In the genomic region with DNA sequence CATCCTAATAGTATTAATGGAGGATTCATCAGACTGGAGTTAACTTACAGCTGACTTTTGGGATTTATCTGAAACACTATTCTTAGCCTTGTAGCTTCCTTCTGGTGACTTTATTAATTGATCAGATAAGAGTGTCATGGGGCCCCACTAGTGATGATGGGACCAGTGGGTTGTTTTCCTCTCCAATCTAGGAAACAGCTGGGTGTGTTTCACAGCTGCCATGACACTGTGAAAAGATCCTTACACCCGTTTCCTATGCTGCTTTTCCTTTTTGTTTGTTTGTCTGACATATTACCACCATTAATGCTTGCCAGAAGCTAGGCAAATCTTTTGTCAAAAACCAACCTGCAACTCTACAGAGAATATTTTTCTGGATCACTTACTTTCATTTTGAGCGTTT, we compare ENCODE assay signal across 20 cellular contexts.
A peak's percentile ranks its signal among the peaks of the same experiment; 100 is the strongest.
DNase-seq lines count a peak whose midpoint lies in the region; ATAC-seq and TF ChIP-seq lines count a peak whose summit lies in the region.
"Had no signal": no experiment of that assay in that cellular context is flagged by ENCODE, and none has a peak within 500 bp of the region (broad histone marks: within the 10 kb centered on the region; RNA-seq: fewer than 3 reads in every experiment).

No MANE protein-coding gene starts in this region.

- H3K27me3 Mint-ChIP-seq in activated naive CD4-positive, alpha-beta T cell treated with anti-CD3 and anti-CD28 coated beads for 36 hours (ENCODE audit: low read depth): peaks cover 3% of the 10 kb centered on the region
- H3K27me3 Mint-ChIP-seq in effector memory CD8-positive, alpha-beta T cell: peaks cover 56 to 62% of the 10 kb centered on the region in 2 donors

- TF ChIP-seq CTCF in WI38 (IDR thresholded peaks at IDR 0.05; ENCODE audit: low read depth, low read length) (no peak), smooth muscle cell (IDR thresholded peaks at IDR 0.05; ENCODE audit: borderline replicate concordance, insufficient read depth, poor library complexity, severe bottlenecking) (no peak), esophagus muscularis mucosa (IDR thresholded peaks at IDR 0.05) (no peak)

- no peak for TF ChIP-seq EP300 in esophagus muscularis mucosa (IDR thresholded peaks at IDR 0.05)

- peak overlapping the region; percentile 54 for H3K4me2 ChIP-seq in smooth muscle cell
- H3K4me2 ChIP-seq: SK-N-SH had no signal

- no peaks in the 10 kb centered on the region for H3K9me3 Mint-ChIP-seq in activated naive CD4-positive, alpha-beta T cell treated with anti-CD3 and anti-CD28 coated beads for 36 hours
- no peaks in the 10 kb centered on the region for H3K9me3 Mint-ChIP-seq in activated naive CD4-positive, alpha-beta T cell treated with anti-CD3 and anti-CD28 coated beads, Interleukin-2, amount 50 U/mL, for 72 hours
- no peaks in the 10 kb centered on the region for H3K9me3 Mint-ChIP-seq in effector memory CD8-positive, alpha-beta T cell

- no peaks in the 10 kb centered on the region for H3K4me1 ChIP-seq in smooth muscle cell (ENCODE audit: low read depth)
- H3K4me1 ChIP-seq in esophagus muscularis mucosa: no peaks in the 10 kb centered on the region
- H3K4me1 ChIP-seq: parathyroid adenoma, stomach had no signal

- no peak overlapping the region for H3K9ac ChIP-seq in smooth muscle cell (ENCODE audit: low read depth)
- H3K9ac ChIP-seq: parathyroid adenoma, SK-N-SH had no signal

- H3F3A ChIP-seq in smooth muscle cell (ENCODE audit: low read depth): no peaks in the 10 kb centered on the region

- H3K36me3 Mint-ChIP-seq in activated naive CD4-positive, alpha-beta T cell treated with anti-CD3 and anti-CD28 coated beads for 36 hours (ENCODE audit: low read depth): no peaks in the 10 kb centered on the region
- no peaks in the 10 kb centered on the region for H3K36me3 Mint-ChIP-seq in activated naive CD4-positive, alpha-beta T cell treated with anti-CD3 and anti-CD28 coated beads, Interleukin-2, amount 50 U/mL, for 72 hours
- peaks cover 3% of the 10 kb centered on the region for H3K36me3 Mint-ChIP-seq in effector memory CD8-positive, alpha-beta T cell (ENCODE audit: insufficient read depth)

- H3K4me3 Mint-ChIP-seq in activated naive CD4-positive, alpha-beta T cell treated with anti-CD3 and anti-CD28 coated beads for 36 hours: peak overlapping the region; percentile 47
- peak overlapping the region; percentile 48 to 61 for H3K4me3 Mint-ChIP-seq in effector memory CD8-positive, alpha-beta T cell

- H3K27ac ChIP-seq in smooth muscle cell (ENCODE audit: low read depth) (no peak overlapping the region), esophagus muscularis mucosa (replicated peaks in 1 of 4) (no peak overlapping the region)
- H3K27ac ChIP-seq: epithelial cell of prostate, parathyroid adenoma, stomach had no signal

- H3K27me3 ChIP-seq in smooth muscle cell (ENCODE audit: low read depth) (no peaks in the 10 kb centered on the region), esophagus muscularis mucosa (no peaks in the 10 kb centered on the region)
- H3K27me3 ChIP-seq: stomach had no signal

- H2AFZ ChIP-seq in smooth muscle cell (ENCODE audit: low read depth): peak overlapping the region; percentile 26
- H2AFZ ChIP-seq: parathyroid adenoma had no signal

- ATAC-seq in activated naive CD4-positive, alpha-beta T cell treated with anti-CD3 and anti-CD28 coated beads, Interleukin-2, amount 50 U/mL, for 72 hours: no peak
- no peak for ATAC-seq in effector memory CD8-positive, alpha-beta T cell (replicated peaks)
- ATAC-seq in GM19463 (IDR thresholded peaks at IDR 0.05; ENCODE audit: unreplicated experiment): no peak
- ATAC-seq: HCT116, mucosa of descending colon had no signal

- H4K20me1 ChIP-seq in smooth muscle cell (ENCODE audit: low read depth): no peaks in the 10 kb centered on the region

- H3K4me1 Mint-ChIP-seq in activated naive CD4-positive, alpha-beta T cell treated with anti-CD3 and anti-CD28 coated beads for 36 hours (ENCODE audit: low read depth): peaks cover 10% of the 10 kb centered on the region
- H3K4me1 Mint-ChIP-seq in effector memory CD8-positive, alpha-beta T cell (ENCODE audit: low read depth in 2 of 2): peaks cover 10% of the 10 kb centered on the region in 2 donors

- no peaks in the 10 kb centered on the region for H3K9me3 ChIP-seq in smooth muscle cell (replicated peaks; ENCODE audit: low read depth)
- H3K9me3 ChIP-seq in esophagus muscularis mucosa: no peaks in the 10 kb centered on the region
- H3K9me3 ChIP-seq: mucosa of descending colon, SK-N-SH, stomach had no signal

- H3K4me3 ChIP-seq in WI38 (ENCODE audit: low read depth, low read length): peak overlapping the region; percentile 33
- H3K4me3 ChIP-seq in smooth muscle cell: no peak overlapping the region
- H3K4me3 ChIP-seq in esophagus muscularis mucosa: no peak overlapping the region
- H3K4me3 ChIP-seq: mucosa of descending colon, stomach had no signal

- 95% methylated on average over 2 of the region's 2 CpGs for WGBS in smooth muscle cell (ENCODE audit: low lambda C conversion rate)
- 64% methylated on average over 2 of the region's 2 CpGs for WGBS in esophagus muscularis mucosa

- no peaks in the 10 kb centered on the region for H3K36me3 ChIP-seq in smooth muscle cell (ENCODE audit: low read depth)
- H3K36me3 ChIP-seq in esophagus muscularis mucosa: no peaks in the 10 kb centered on the region
- H3K36me3 ChIP-seq: stomach had no signal

- no peaks in the 10 kb centered on the region for H3K79me2 ChIP-seq in smooth muscle cell (ENCODE audit: low read depth)
- H3K79me2 ChIP-seq: parathyroid adenoma had no signal

- H3K27ac Mint-ChIP-seq in activated naive CD4-positive, alpha-beta T cell treated with anti-CD3 and anti-CD28 coated beads for 36 hours: no peak overlapping the region
- peak overlapping the region in 1 of 2 donors; percentile 52 for H3K27ac Mint-ChIP-seq in activated naive CD4-positive, alpha-beta T cell treated with anti-CD3 and anti-CD28 coated beads, Interleukin-2, amount 50 U/mL, for 72 hours
- no peak overlapping the region for H3K27ac Mint-ChIP-seq in effector memory CD8-positive, alpha-beta T cell

- no peak for DNase-seq in activated naive CD4-positive, alpha-beta T cell treated with anti-CD3 and anti-CD28 coated beads for 36 hours
- DNase-seq in activated naive CD4-positive, alpha-beta T cell treated with anti-CD3 and anti-CD28 coated beads, Interleukin-2, amount 50 U/mL, for 72 hours (ENCODE audit: low spot score in 2 of 2): no peak
- no peak for DNase-seq in effector memory CD8-positive, alpha-beta T cell
- DNase-seq in smooth muscle cell (lab: John Stamatoyannopoulos, UW; ENCODE audit: unreplicated experiment) (no peak), SHP77 (lab: John Stamatoyannopoulos, UW) (no peak), esophagus muscularis mucosa (ENCODE audit: extremely low spot score) (no peak)
- DNase-seq: activated CD8-positive, alpha-beta memory T cell treated with anti-CD3 and anti-CD28 coated beads, Interleukin-2, amount 50 U/mL, for 4 hours; amygdala; kidney; mucosa of descending colon; NCI-H2029; NCI-H524; SK-N-SH; small intestine; stomach had no signal

- intact Hi-C loops in activated naive CD4-positive, alpha-beta T cell treated with anti-CD3 and anti-CD28 coated beads for 36 hours (cut with micrococcal nuclease): no loop called here
- intact Hi-C loops in esophagus muscularis mucosa (cut with DNase I): no loop called here

- CTCF ChIA-PET in activated naive CD4-positive, alpha-beta T cell treated with anti-CD3 and anti-CD28 coated beads for 36 hours (lab: Charles Lee): no interaction called here

- TF ChIP-seq POLR2A in esophagus muscularis mucosa (IDR thresholded peaks at IDR 0.05; ENCODE audit: low read depth): no peak
